ENCODE assay signal across 24 cellular contexts in genomic region chr20:51137461-51137860, GRCh38.
A peak's percentile ranks its signal among the peaks of the same experiment; 100 is the strongest.
DNase-seq lines count a peak whose midpoint lies in the region; ATAC-seq and TF ChIP-seq lines count a peak whose summit lies in the region.
"Had no signal": no experiment of that assay in that cellular context is flagged by ENCODE, and none has a peak within 500 bp of the region (broad histone marks: within the 10 kb centered on the region; RNA-seq: fewer than 3 reads in every experiment).

No MANE protein-coding gene starts in this region.

- no peak overlapping the region for H3K9ac ChIP-seq in colonic mucosa (ENCODE audit: low read depth in 2 of 2, low read length in 2 of 2)
- H3K9ac ChIP-seq: BLaER1 had no signal

- peaks cover 10% of the 10 kb centered on the region; the same call in 1 of the 2 replicates for H3K27me3 ChIP-seq in ACC112 (ENCODE audit: insufficient read depth, low read length)
- no peaks in the 10 kb centered on the region for H3K27me3 ChIP-seq in colonic mucosa
- H3K27me3 ChIP-seq in hepatocyte, result no peaks in the 10 kb centered on the region
- no peaks in the 10 kb centered on the region for H3K27me3 ChIP-seq in right cardiac atrium (ENCODE audit: control insufficient read depth, insufficient read depth)
- H3K27me3 ChIP-seq: BE2C, BLaER1 had no signal

- no peak for ATAC-seq in right cardiac atrium
- ATAC-seq: A549, GM12878 had no signal

- no peaks in the 10 kb centered on the region for H4K20me1 ChIP-seq in hepatocyte (ENCODE audit: insufficient read depth, poor library complexity, severe bottlenecking)
- H4K20me1 ChIP-seq: BLaER1 had no signal

- no peaks in the 10 kb centered on the region for H3K79me2 ChIP-seq in ACC112 (ENCODE audit: control insufficient read depth, insufficient read depth, low read length, unreplicated experiment)
- H3K79me2 ChIP-seq in hepatocyte, result no peaks in the 10 kb centered on the region

- no peaks in the 10 kb centered on the region for H3K36me3 ChIP-seq in ACC112 (ENCODE audit: insufficient read depth, low read length)
- no peaks in the 10 kb centered on the region for H3K36me3 ChIP-seq in colonic mucosa
- no peaks in the 10 kb centered on the region for H3K36me3 ChIP-seq in hepatocyte (replicated peaks; ENCODE audit: insufficient read depth, low read depth)
- H3K36me3 ChIP-seq: BE2C, BLaER1 had no signal

- H2AFZ ChIP-seq in ACC112 (ENCODE audit: low read length, unreplicated experiment) (peak overlapping the region; percentile 55), hepatocyte (no peak overlapping the region)

- WGBS in hepatocyte (ENCODE audit: low lambda C conversion rate, missing lambda C conversion rate), result 93% methylated on average over 3 of the region's 3 CpGs
- WGBS in right cardiac atrium, result 79% methylated on average over 3 of the region's 3 CpGs

- intact Hi-C loops in colonic mucosa (cut with DNase I) (no loop called here), right cardiac atrium (cut with DNase I) (no loop called here)

- no peaks in the 10 kb centered on the region for H3K9me3 ChIP-seq in colonic mucosa
- H3K9me3 ChIP-seq in hepatocyte (ENCODE audit: low read depth), result no peaks in the 10 kb centered on the region
- no peaks in the 10 kb centered on the region for H3K9me3 ChIP-seq in right cardiac atrium (ENCODE audit: control insufficient read depth, low read length)
- H3K9me3 ChIP-seq: A549, BE2C, BLaER1 had no signal

- H3K4me3 ChIP-seq in ACC112 (ENCODE audit: low read depth, low read length), result no peak overlapping the region
- H3K4me3 ChIP-seq in colonic mucosa, result no peak overlapping the region
- no peak overlapping the region for H3K4me3 ChIP-seq in hepatocyte
- H3K4me3 ChIP-seq in right cardiac atrium (ENCODE audit: low read length), result no peak overlapping the region
- H3K4me3 ChIP-seq: A549, BLaER1, GM12878 had no signal

- H3K4me1 ChIP-seq in ACC112 (ENCODE audit: control insufficient read depth, insufficient read depth, low read length, unreplicated experiment), result no peaks in the 10 kb centered on the region
- peaks cover 4% of the 10 kb centered on the region for H3K4me1 ChIP-seq in colonic mucosa
- peaks cover 5% of the 10 kb centered on the region for H3K4me1 ChIP-seq in hepatocyte (ENCODE audit: insufficient read depth)
- H3K4me1 ChIP-seq in right cardiac atrium (ENCODE audit: control insufficient read depth, insufficient read depth, low read length), result no peaks in the 10 kb centered on the region
- H3K4me1 ChIP-seq: A549 had no signal

- no peak for TF ChIP-seq CTCF in colonic mucosa (IDR thresholded peaks at IDR 0.05)
- no peak for TF ChIP-seq CTCF in hepatocyte (IDR thresholded peaks at IDR 0.05; ENCODE audit: poor library complexity)

- no peak for DNase-seq in colonic mucosa
- no peak for DNase-seq in hepatocyte (ENCODE audit: low spot score)
- no peak for DNase-seq in right cardiac atrium
- no peak for DNase-seq in T1000 (lab: John Stamatoyannopoulos, UW)
- no peak for DNase-seq in dedifferentiated amniotic fluid mesenchymal stem cell (ENCODE audit: extremely low spot score)
- DNase-seq: ACHN; BE2C; C1 segment of cervical spinal cord; CD4-positive, alpha-beta memory T cell; CD4-positive, CD25-positive, alpha-beta regulatory T cell; CD8-positive, alpha-beta memory T cell; COR-L47; DMS 273 treated with DMSO at 0.1 percent for 48 hours; DMS153; DMS53; DMS79; DND-41; EL; GDM1 had no signal

- no peaks in the 10 kb centered on the region for H3K9me2 ChIP-seq in hepatocyte (replicated peaks; ENCODE audit: insufficient read depth)

- H3K27ac ChIP-seq in ACC112 (ENCODE audit: low read depth, low read length), result no peak overlapping the region
- peak overlapping the region; percentile 86 for H3K27ac ChIP-seq in colonic mucosa
- peak overlapping the region; percentile 34 for H3K27ac ChIP-seq in hepatocyte
- H3K27ac ChIP-seq in right cardiac atrium (ENCODE audit: low read length), result no peak overlapping the region
- H3K27ac ChIP-seq: 22Rv1, A549, BLaER1 had no signal

- H3K4me2 ChIP-seq in hepatocyte, result no peak overlapping the region
- H3K4me2 ChIP-seq: A549, BLaER1 had no signal

Comparison
In these comparisons a context has a peak if more than half of its experiments do, and no peak if none do; other contexts are left out.
1. H3K27ac ChIP-seq: peak in colonic mucosa (single experiment) and hepatocyte (single experiment); none in ACC112 (single experiment) and right cardiac atrium (single experiment).